ENCODE assay signal across 26 cellular contexts in the genomic region with DNA sequence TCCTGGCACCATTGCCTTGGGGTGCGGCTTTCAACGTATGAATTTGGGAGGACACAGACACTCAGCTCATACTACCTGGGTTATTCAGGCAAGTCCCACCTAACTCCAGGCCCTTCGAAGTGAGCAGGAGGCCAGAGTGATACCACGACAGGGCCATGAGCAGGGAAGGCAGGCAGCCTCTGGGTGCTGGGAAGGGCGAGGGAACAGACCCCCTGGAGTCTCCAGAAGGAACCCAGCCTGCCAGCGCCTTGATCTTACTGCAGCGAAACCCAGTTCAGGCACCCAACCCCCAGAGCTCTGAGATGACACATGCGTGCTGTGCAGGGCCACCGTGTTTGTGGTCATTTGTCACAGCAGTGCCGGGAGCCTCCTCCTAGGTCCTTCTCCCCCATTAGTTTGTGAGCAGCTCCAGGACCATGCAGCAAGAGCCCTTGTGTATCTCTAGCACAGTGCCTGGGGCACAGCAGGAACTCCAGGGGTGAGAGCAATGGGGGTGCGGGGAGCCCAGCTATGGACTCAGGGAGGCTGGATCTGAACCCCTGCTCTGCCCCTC.
"Had no signal": no experiment of that assay in that cellular context is flagged by ENCODE, and none has a peak within 500 bp of the region (broad histone marks: within the 10 kb centered on the region; RNA-seq: fewer than 3 reads in every experiment).

No MANE protein-coding gene starts in this region.

- ATAC-seq: activated CD8-positive, alpha-beta T cell treated with anti-CD3 and anti-CD28 coated beads, Interleukin-2, amount 10 ng/mL, durations not matched to agents 7 days and 5 days; activated naive CD4-positive, alpha-beta T cell treated with anti-CD3 and anti-CD28 coated beads, Interleukin-2, amount 50 U/mL, for 72 hours; esophagus mucosa; left colon; psoas muscle; stimulated activated memory B cell treated with anti-CD40 and anti-IgM and Interleukin-4, amounts not matched to agents 10 μg/mL and 1 μg/mL and 100 μg/mL, for 72 hours had no signal

- H3K27ac ChIP-seq: breast epithelium, parathyroid adenoma, psoas muscle, sigmoid colon, tibial nerve, WERI-Rb-1 had no signal

- H3K9me3 ChIP-seq: breast epithelium, psoas muscle, sigmoid colon, tibial nerve had no signal

- H3K9ac ChIP-seq: parathyroid adenoma had no signal

- H2AFZ ChIP-seq: parathyroid adenoma had no signal

- H3K36me3 ChIP-seq: breast epithelium, sigmoid colon, tibial nerve, WERI-Rb-1 had no signal

- H3K4me1 ChIP-seq: breast epithelium, parathyroid adenoma, psoas muscle, sigmoid colon had no signal

- H3K79me2 ChIP-seq: parathyroid adenoma had no signal

- DNase-seq: activated CD4-positive, alpha-beta T cell treated with anti-CD3 and anti-CD28 coated beads for 1 hour; activated CD8-positive, alpha-beta T cell treated with anti-CD3 and anti-CD28 coated beads, Interleukin-2, amount 10 ng/mL, durations not matched to agents 7 days and 5 days; activated naive CD4-positive, alpha-beta T cell; activated T-cell treated with anti-CD3 and anti-CD28 coated beads, Interleukin-2, amount 50 U/mL, for 24 hours; central memory CD4-positive, alpha-beta T cell; endodermal cell; foreskin fibroblast; hippocampal formation; kidney; left colon; naive B cell; nephron progenitor cell; nucleus accumbens; psoas muscle; sigmoid colon; small intestine; stimulated activated CD4-positive, alpha-beta T cell treated with anti-CD3 and anti-CD28 coated beads, Interleukin-4, amount 100 ng/mL, for 24 hours; T1000; WERI-Rb-1 had no signal

- H3K4me3 ChIP-seq: breast epithelium, psoas muscle, sigmoid colon, tibial nerve had no signal

- FAIRE-seq: kidney, small intestine, urothelium cell line had no signal

- H3K27me3 ChIP-seq: breast epithelium, tibial nerve had no signal
